6 cellular contexts compared by ENCODE assay signal in the genomic region with DNA sequence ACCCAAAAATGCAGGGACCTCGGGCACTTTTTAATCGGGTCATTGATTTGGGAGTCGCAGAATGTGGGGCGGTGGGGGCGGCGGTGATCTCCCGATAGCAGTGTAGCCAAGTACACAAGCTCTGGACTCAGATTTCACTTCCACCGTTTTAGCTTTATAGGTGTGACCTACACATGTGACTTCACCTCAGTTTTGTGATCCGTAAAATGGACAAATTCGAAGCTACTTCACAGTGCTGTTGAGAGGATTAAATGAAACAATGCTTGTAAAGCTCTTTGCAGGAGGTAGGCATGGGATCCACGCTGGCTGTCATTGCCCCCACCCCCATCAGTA. TPM values are rescaled to one million over a fixed set of nuclear protein-coding genes. Genes with fewer than 3 reads are reported as not detected.
DNase-seq lines count a peak whose midpoint lies in the region; ATAC-seq and TF ChIP-seq lines count a peak whose summit lies in the region.

No MANE protein-coding gene starts in this region.

- H3K27me3 ChIP-seq in RWPE2 (ENCODE audit: insufficient read depth, poor library complexity, severe bottlenecking): no peaks in the 10 kb centered on the region

- ATAC-seq in RWPE2 (ENCODE audit: low read depth): no peak
- no peak for ATAC-seq in HG03108 (IDR thresholded peaks at IDR 0.05; ENCODE audit: unreplicated experiment)
- no peak for ATAC-seq in GM21529 (IDR thresholded peaks at IDR 0.05; ENCODE audit: unreplicated experiment)
- ATAC-seq in HG02840 (IDR thresholded peaks at IDR 0.05; ENCODE audit: low FRiP score, unreplicated experiment): no peak

- no peak for TF ChIP-seq CTCF in GM12875 (IDR thresholded peaks at IDR 0.05; ENCODE audit: borderline replicate concordance, insufficient read depth, low read depth, low read length)
- TF ChIP-seq CTCF in RWPE2 (IDR thresholded peaks at IDR 0.05; ENCODE audit: poor library complexity, severe bottlenecking): no peak

- DNase-seq in RWPE2 (ENCODE audit: low spot score): no peak
- no peak for DNase-seq in immature natural killer cell

- H3K27me3 Mint-ChIP-seq in immature natural killer cell (ENCODE audit: low read depth in 3 of 3): peaks cover 5 to 8% (median 8%) of the 10 kb centered on the region in 3 donors

- H3K4me1 ChIP-seq in RWPE2 (ENCODE audit: insufficient read depth, poor library complexity, severe bottlenecking): peaks cover 3% of the 10 kb centered on the region

- H3K36me3 Mint-ChIP-seq in immature natural killer cell: peaks cover 5 to 14% (median 5%) of the 10 kb centered on the region in 3 donors

- peaks cover 44% of the 10 kb centered on the region for H3K36me3 ChIP-seq in RWPE2 (ENCODE audit: low read depth)

- H3K4me1 Mint-ChIP-seq in immature natural killer cell: peaks cover 31 to 42% of the 10 kb centered on the region in 2 donors

- no peaks in the 10 kb centered on the region for H3K9me3 Mint-ChIP-seq in immature natural killer cell

- no peaks in the 10 kb centered on the region for H3K9me3 ChIP-seq in RWPE2 (ENCODE audit: severe bottlenecking)

- H3K4me3 ChIP-seq in GM12875 (ENCODE audit: low read depth, low read length) (peak overlapping the region; percentile 96), RWPE2 (ENCODE audit: severe bottlenecking) (peak overlapping the region; percentile 87)

- H3K27ac ChIP-seq in RWPE2 (ENCODE audit: poor library complexity, severe bottlenecking): peak overlapping the region; percentile 81

- peak overlapping the region; percentile 71 to 97 (median 90) for H3K27ac Mint-ChIP-seq in immature natural killer cell

- H3K4me3 Mint-ChIP-seq in immature natural killer cell: peak overlapping the region; percentile 93 to 99 (median 97)

RNA-seq across cellular contexts. Expression of a gene that starts 0.5 kb away (rescaled TPM):
- polyA plus RNA-seq in immature natural killer cell: 10 to 100 TPM; 31.3 to 36.6 (median 33.1) TPM

RNA-seq across cellular contexts. Expression of a gene that starts 0.7 kb away (rescaled TPM):
- polyA plus RNA-seq in immature natural killer cell: 10 to 100 TPM in 2 of 3 donors, 1 to 10 TPM in 1; 7.8 to 34.2 (median 11.0) TPM

RNA-seq across cellular contexts. Expression of a gene that starts 35.3 kb away (rescaled TPM):
- 1 to 10 TPM in 2 of 3 donors, not detected in 1; 3.0 to 3.1 TPM for polyA plus RNA-seq in immature natural killer cell

RNA-seq across cellular contexts. Expression of a gene that starts 36.5 kb away (rescaled TPM):
- not detected for polyA plus RNA-seq in immature natural killer cell

RNA-seq across cellular contexts. Expression of a gene that starts 50.4 kb away (rescaled TPM):
- not detected for polyA plus RNA-seq in immature natural killer cell
